ENCODE assay signal across 8 cellular contexts in genomic region chr3:50154840-50155490, GRCh38. TPM values are rescaled to one million over a fixed set of nuclear protein-coding genes. Genes with fewer than 3 reads are reported as not detected.
DNase-seq lines count a peak whose midpoint lies in the region; ATAC-seq and TF ChIP-seq lines count a peak whose summit lies in the region.

Gene SEMA3F, plus strand, starts transcription at chr3:50155324. Its CDS starts 4,299 bp downstream, at chr3:50159623.

- peak; percentile 69 for ATAC-seq in GM21447 (IDR thresholded peaks at IDR 0.05; ENCODE audit: unreplicated experiment)

- peak; percentile 96 for DNase-seq in D341Med (ENCODE audit: low spot score)
- DNase-seq in LHCN-M2 (ENCODE audit: low read depth), result peak; percentile 36
- peak; percentile 24 for DNase-seq in activated CD4-positive, CD25-positive, alpha-beta regulatory T cell treated with anti-CD3 and anti-CD28 coated beads, Interleukin-2, amount 50 U/mL, for 16 hours (ENCODE audit: low read depth, low spot score)
- DNase-seq in choroid plexus epithelial cell (ENCODE audit: low read depth), result peak; percentile 62
- peak; percentile 92 for DNase-seq in left kidney (ENCODE audit: low read depth, low spot score)
- DNase-seq in stimulated activated CD4-positive, alpha-beta T cell treated with anti-CD3 and anti-CD28 coated beads, Interleukin-2, amount 100 ng/mL, for 48 hours, result peak; percentile 39 to 63
- no peak for DNase-seq in NK-92 treated with Interleukin-12 subunit alpha and Interleukin-12 subunit beta, amount 100 ng/mL, for 24 hours (lab: John Stamatoyannopoulos, UW)

- no peak for TF ChIP-seq CTCF in choroid plexus epithelial cell (conservative IDR thresholded peaks at IDR 0.05; ENCODE audit: low read depth, low read length)

- peak within 1 kb of the TSS; percentile 44 for H3K4me3 ChIP-seq in choroid plexus epithelial cell (ENCODE audit: low read depth, low read length)

RNA-seq across cellular contexts. Expression of gene SEMA3F, which starts in this region (rescaled TPM):
- total RNA-seq in LHCN-M2 (2014; rRNA removed), result 0.17 and 0.83 TPM in 2 replicates
- 0.55 TPM for polyA plus RNA-seq in LHCN-M2 (2012)

Comparison
In these comparisons a context has a peak if more than half of its experiments do, and no peak if none do; other contexts are left out.
1. Peak in DNase-seq in LHCN-M2; RNA of the gene not detected or under 1 TPM.